ENCODE assay signal across 16 cellular contexts in genomic region chr22:39965749-39966148, GRCh38. TPM values are rescaled to one million over a fixed set of nuclear protein-coding genes. Genes with fewer than 3 reads are reported as not detected.
"Had no signal": no experiment of that assay in that cellular context is flagged by ENCODE, and none has a peak within 500 bp of the region (broad histone marks: within the 10 kb centered on the region; RNA-seq: fewer than 3 reads in every experiment).

No MANE protein-coding gene starts in this region.

- ATAC-seq: left ventricle myocardium superior; natural killer cell; stimulated activated memory B cell treated with anti-CD40 and anti-IgM and Interleukin-4, amounts not matched to agents 10 μg/mL and 1 μg/mL and 100 μg/mL, for 72 hours had no signal

- H3K4me3 Mint-ChIP-seq: memory B cell; natural killer cell; stimulated activated memory B cell treated with anti-CD40 and anti-IgM and Interleukin-4, amounts not matched to agents 10 μg/mL and 1 μg/mL and 100 μg/mL, for 72 hours had no signal

- H3K36me3 ChIP-seq: adrenal gland, colonic mucosa, esophagus muscularis mucosa, neutrophil, thyroid gland had no signal

- H3K27ac Mint-ChIP-seq: memory B cell; natural killer cell; stimulated activated memory B cell treated with anti-CD40 and anti-IgM and Interleukin-4, amounts not matched to agents 10 μg/mL and 1 μg/mL and 100 μg/mL, for 72 hours had no signal

- H3K4me1 Mint-ChIP-seq: memory B cell had no signal

- H3K27me3 ChIP-seq: colonic mucosa, thyroid gland had no signal

- H3K4me3 ChIP-seq: adrenal gland, colonic mucosa, esophagus muscularis mucosa, mucosa of descending colon, thyroid gland had no signal

- DNase-seq: activated gamma-delta T cell treated with Interleukin-2 at 50 U/mL for 16 hours; activated T-cell treated with anti-CD3 and anti-CD28 coated beads, Interleukin-2, amount 50 U/mL, for 48 hours; adrenal gland; hypothalamus; left ventricle myocardium superior; mucosa of descending colon; natural killer cell; thyroid gland had no signal

- H3K9me3 Mint-ChIP-seq: memory B cell; natural killer cell; stimulated activated memory B cell treated with anti-CD40 and anti-IgM and Interleukin-4, amounts not matched to agents 10 μg/mL and 1 μg/mL and 100 μg/mL, for 72 hours had no signal

RNA-seq across cellular contexts. Expression of gene TMA7B, which starts 5.6 kb away (rescaled TPM):
- total RNA-seq: adrenal gland, cardiac septum, esophagus muscularis mucosa, glomerular endothelial cell, kidney epithelial cell, left ventricle myocardium superior had no signal
